In the genomic region with DNA sequence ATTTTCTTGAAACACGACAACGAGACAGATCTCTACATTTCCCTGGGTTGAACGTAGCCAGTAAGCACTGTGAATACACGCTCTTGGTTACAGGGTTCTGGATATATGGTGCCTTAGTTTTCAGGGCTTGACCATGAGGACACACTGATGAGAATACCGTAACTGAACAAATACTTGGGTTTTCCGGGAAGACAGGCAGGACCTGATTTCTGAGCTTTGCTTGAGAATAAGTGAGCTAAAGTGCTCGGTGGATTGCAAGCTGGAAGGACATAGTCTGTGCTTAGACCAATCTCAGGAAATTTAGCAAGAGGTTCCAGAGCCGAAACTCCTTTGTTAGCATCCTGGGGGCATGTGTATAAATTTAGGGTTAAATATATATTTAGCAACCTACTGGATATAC, we compare ENCODE assay signal across 14 cellular contexts. TPM values are rescaled to one million over a fixed set of nuclear protein-coding genes. Genes with fewer than 3 reads are reported as not detected.
DNase-seq lines count a peak whose midpoint lies in the region; ATAC-seq and TF ChIP-seq lines count a peak whose summit lies in the region.
"Had no signal": no experiment of that assay in that cellular context is flagged by ENCODE, and none has a peak within 500 bp of the region (broad histone marks: within the 10 kb centered on the region; RNA-seq: fewer than 3 reads in every experiment).

No MANE protein-coding gene starts in this region.

- H3K4me3 ChIP-seq in HUES6 (ENCODE audit: low read depth, low read length) (peak overlapping the region; percentile 80), ascending aorta (no peak overlapping the region)
- H3K4me3 ChIP-seq: HAP-1 had no signal

- H3K27me3 Mint-ChIP-seq in glutamatergic neuron (ENCODE audit: unreplicated experiment) (peaks cover 2% of the 10 kb centered on the region), nephron (ENCODE audit: low read depth) (peaks cover 15% of the 10 kb centered on the region), type B pancreatic cell (peaks cover 30% of the 10 kb centered on the region)

- TF ChIP-seq CTCF in glutamatergic neuron (IDR thresholded peaks at IDR 0.05; ENCODE audit: partially characterized antibody, unreplicated experiment) = no peak
- TF ChIP-seq CTCF in nephron (IDR thresholded peaks at IDR 0.05; ENCODE audit: unreplicated experiment in 3 of 3) = no peak
- no peak for TF ChIP-seq CTCF in type B pancreatic cell (conservative IDR thresholded peaks at IDR 0.05)
- TF ChIP-seq CTCF in GM10266 (IDR thresholded peaks at IDR 0.05; ENCODE audit: control insufficient read depth, insufficient read depth, low read depth, missing control alignments) = no peak
- no peak for TF ChIP-seq CTCF in ascending aorta (IDR thresholded peaks at IDR 0.05)

- no peak for ATAC-seq in GM21526 (IDR thresholded peaks at IDR 0.05; ENCODE audit: low FRiP score, unreplicated experiment)

- H3K27ac Mint-ChIP-seq in glutamatergic neuron (ENCODE audit: unreplicated experiment) (no peak overlapping the region), nephron (peak overlapping the region in 1 of 3 experiments; percentile 19), type B pancreatic cell (no peak overlapping the region)
- H3K27ac Mint-ChIP-seq: CD4-positive, alpha-beta memory T cell had no signal

- H3K4me3 Mint-ChIP-seq in glutamatergic neuron (ENCODE audit: unreplicated experiment) (peak overlapping the region; percentile 82), nephron (peak overlapping the region; percentile 69 to 78 (median 77)), type B pancreatic cell (peak overlapping the region; percentile 90)
- H3K4me3 Mint-ChIP-seq: CD4-positive, alpha-beta memory T cell had no signal

- intact Hi-C loops in ascending aorta (cut with DNase I) = no loop called here

- no peaks in the 10 kb centered on the region for H3K4me1 ChIP-seq in HUES6 (ENCODE audit: control insufficient read depth, insufficient read depth, low read length)
- H3K4me1 ChIP-seq in ascending aorta = no peaks in the 10 kb centered on the region
- H3K4me1 ChIP-seq: BE2C, HAP-1 had no signal

- no peak for DNase-seq in glutamatergic neuron
- DNase-seq in type B pancreatic cell (ENCODE audit: extremely low spot score, unreplicated experiment) = no peak
- no peak for DNase-seq in GM10266 (ENCODE audit: extremely low spot score)
- DNase-seq in ascending aorta (ENCODE audit: low spot score in 2 of 2) = no peak
- DNase-seq: BE2C; CD4-positive, alpha-beta memory T cell; NCI-H1436; NCI-H226 had no signal

- peaks cover 28% of the 10 kb centered on the region for H3K27me3 ChIP-seq in HUES6 (ENCODE audit: control insufficient read depth, insufficient read depth, low read length)
- H3K27me3 ChIP-seq in ascending aorta = no peaks in the 10 kb centered on the region

- no peaks in the 10 kb centered on the region for H3K36me3 ChIP-seq in HUES6 (ENCODE audit: control insufficient read depth, insufficient read depth, low read length)
- no peaks in the 10 kb centered on the region for H3K36me3 ChIP-seq in ascending aorta
- H3K36me3 ChIP-seq: BE2C, HAP-1 had no signal

- H3K27ac ChIP-seq in HUES6 (ENCODE audit: low read depth, low read length) (no peak overlapping the region), ascending aorta (no peak overlapping the region)

- peaks cover 3% of the 10 kb centered on the region; the same call in 1 of the 2 replicates for H3K9me3 ChIP-seq in HUES6 (ENCODE audit: control insufficient read depth, insufficient read depth, low read depth, low read length)
- H3K9me3 ChIP-seq in ascending aorta = no peaks in the 10 kb centered on the region
- H3K9me3 ChIP-seq: BE2C, HAP-1 had no signal

- H3K9me3 Mint-ChIP-seq in glutamatergic neuron (ENCODE audit: unreplicated experiment) = no peaks in the 10 kb centered on the region
- H3K9me3 Mint-ChIP-seq in nephron = no peaks in the 10 kb centered on the region
- no peaks in the 10 kb centered on the region for H3K9me3 Mint-ChIP-seq in type B pancreatic cell

- H3K36me3 Mint-ChIP-seq in glutamatergic neuron (ENCODE audit: unreplicated experiment) = no peaks in the 10 kb centered on the region
- no peaks in the 10 kb centered on the region for H3K36me3 Mint-ChIP-seq in nephron (ENCODE audit: low read depth)
- H3K36me3 Mint-ChIP-seq in type B pancreatic cell = no peaks in the 10 kb centered on the region
- H3K36me3 Mint-ChIP-seq: CD4-positive, alpha-beta memory T cell had no signal

- no peak overlapping the region for H3K9ac ChIP-seq in HUES6 (ENCODE audit: low read length)

- H3K4me1 Mint-ChIP-seq in glutamatergic neuron (ENCODE audit: low read depth, unreplicated experiment) (no peaks in the 10 kb centered on the region), nephron (peaks cover 6% of the 10 kb centered on the region), type B pancreatic cell (ENCODE audit: unreplicated experiment) (no peaks in the 10 kb centered on the region)

RNA-seq across cellular contexts. Expression of a gene that starts 0.9 kb away (rescaled TPM):
- total RNA-seq in glutamatergic neuron (ENCODE audit: unreplicated experiment) = 0.20 TPM
- 0.55 and 0.72 TPM in 2 replicates for total RNA-seq in type B pancreatic cell (ENCODE audit: low replicate concordance)
- total RNA-seq in ascending aorta = not detected
- total RNA-seq: CD4-positive, alpha-beta memory T cell; HT-29; SK-MEL-5 had no signal
